ENCODE assay signal across 7 cellular contexts in the genomic region with DNA sequence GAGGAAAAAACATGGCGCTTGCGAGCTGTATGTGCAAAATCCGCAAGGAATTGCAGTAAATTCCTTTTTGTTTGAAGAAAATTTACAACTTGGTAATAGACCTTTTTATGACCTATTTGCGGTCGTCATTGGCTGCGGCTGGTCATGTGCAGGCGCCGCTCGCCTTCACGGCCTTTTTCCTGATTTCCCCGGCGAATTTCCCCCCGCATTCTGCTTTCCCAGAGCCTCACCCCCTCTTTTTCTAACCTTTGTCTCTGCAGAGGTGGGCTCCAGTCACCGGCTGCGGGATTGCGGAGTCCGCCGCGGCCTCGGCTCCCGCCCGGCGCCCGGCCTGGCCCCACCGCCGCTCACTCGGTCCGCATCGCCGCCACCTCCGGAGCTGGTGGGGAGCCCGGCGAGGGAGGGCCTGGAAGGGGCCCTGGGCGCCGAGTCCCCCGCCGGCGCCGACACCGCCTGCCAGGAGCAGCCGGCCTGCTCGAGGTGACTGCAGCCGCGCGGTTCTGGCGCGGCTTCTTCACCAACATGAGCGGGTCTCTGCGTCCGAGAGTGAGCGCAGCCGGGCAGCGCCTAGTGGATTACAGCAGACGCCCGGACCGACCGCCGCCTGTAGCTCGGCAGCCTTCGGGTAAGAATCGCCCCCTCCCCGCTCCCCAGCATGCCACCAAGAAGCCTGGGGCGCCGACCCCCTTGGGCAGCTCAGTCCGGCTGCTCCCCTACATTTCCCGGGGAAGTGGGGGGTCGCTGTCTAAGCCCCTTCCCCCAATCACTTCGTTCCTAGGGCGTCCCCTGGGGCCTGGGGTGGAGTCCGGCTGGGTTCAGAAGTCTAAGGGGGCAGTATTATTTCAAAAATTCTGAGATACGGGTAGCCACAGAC. TPM values are rescaled to one million over a fixed set of nuclear protein-coding genes. Genes with fewer than 3 reads are reported as not detected.
DNase-seq lines count a peak whose midpoint lies in the region; ATAC-seq, FAIRE-seq and TF ChIP-seq lines count a peak whose summit lies in the region.
"Had no signal": no experiment of that assay in that cellular context is flagged by ENCODE, and none has a peak within 500 bp of the region (broad histone marks: within the 10 kb centered on the region; RNA-seq: fewer than 3 reads in every experiment).

No MANE protein-coding gene starts in this region.

- H3K27ac Mint-ChIP-seq in naive thymus-derived CD8-positive, alpha-beta T cell: peak overlapping the region in 1 of 10 donors; percentile 65

- no peak for TF ChIP-seq POLR2A in GM12892 (IDR thresholded peaks at IDR 0.05; ENCODE audit: low read depth, low read length)

- peak overlapping the region; percentile 11; the same call in 1 of the 2 replicates for H3K4me3 ChIP-seq in GM08714 (ENCODE audit: low read length)
- peak overlapping the region; percentile 41 for H3K4me3 ChIP-seq in WI38 (ENCODE audit: low read depth, low read length)

- peaks cover 3 to 31% (median 17%) of the 10 kb centered on the region in 3 donors for H3K36me3 Mint-ChIP-seq in naive thymus-derived CD8-positive, alpha-beta T cell

- peaks cover 13 to 47% (median 39%) of the 10 kb centered on the region in 4 donors for H3K4me1 Mint-ChIP-seq in naive thymus-derived CD8-positive, alpha-beta T cell

- FAIRE-seq in GM12892 (lab: Jason Lieb, UNC): no peak

- POLR2A ChIA-PET in naive thymus-derived CD8-positive, alpha-beta T cell (lab: Charles Lee): no interaction called here

- DNase-seq in naive thymus-derived CD8-positive, alpha-beta T cell: no peak
- DNase-seq in DMS153 (lab: John Stamatoyannopoulos, UW): no peak
- no peak for DNase-seq in GM12892 (ENCODE audit: insufficient read length)

- H3K27me3 Mint-ChIP-seq in naive thymus-derived CD8-positive, alpha-beta T cell: peaks cover 66 to 96% (median 84%) of the 10 kb centered on the region in 5 donors

- H3K4me3 Mint-ChIP-seq in naive thymus-derived CD8-positive, alpha-beta T cell: peak overlapping the region in 9 of 10 donors; percentile 6 to 71 (median 55)

- peak in 1 of 2 donors; percentile 18 for ATAC-seq in naive thymus-derived CD8-positive, alpha-beta T cell
- ATAC-seq in GM18502 (IDR thresholded peaks at IDR 0.05; ENCODE audit: poor library complexity, unreplicated experiment): no peak

- TF ChIP-seq CTCF in WI38 (IDR thresholded peaks at IDR 0.05; ENCODE audit: low read depth, low read length): no peak

- peaks cover 0 to 50% (median 8%) of the 10 kb centered on the region in 9 donors for H3K9me3 Mint-ChIP-seq in naive thymus-derived CD8-positive, alpha-beta T cell

RNA-seq across cellular contexts. Expression of gene HOXD8, which starts 7.1 kb away (rescaled TPM):
- total RNA-seq in naive thymus-derived CD8-positive, alpha-beta T cell: not detected
- not detected for polyA plus RNA-seq in naive thymus-derived CD8-positive, alpha-beta T cell
- not detected for polyA plus RNA-seq in GM12892 (2012; ENCODE audit: missing spikeins)
- total RNA-seq: fibroblast of lung had no signal
- polyA plus RNA-seq: fibroblast of lung had no signal

RNA-seq across cellular contexts. Expression of gene HOXD9, which starts 14.1 kb away (rescaled TPM):
- total RNA-seq in naive thymus-derived CD8-positive, alpha-beta T cell: not detected
- polyA plus RNA-seq in naive thymus-derived CD8-positive, alpha-beta T cell: not detected
- polyA plus RNA-seq in GM12892 (2012; ENCODE audit: missing spikeins): not detected
- total RNA-seq: fibroblast of lung had no signal
- polyA plus RNA-seq: fibroblast of lung had no signal

RNA-seq across cellular contexts. Expression of gene HOXD4, which starts 14.7 kb away (rescaled TPM):
- not detected for total RNA-seq in naive thymus-derived CD8-positive, alpha-beta T cell
- not detected for polyA plus RNA-seq in naive thymus-derived CD8-positive, alpha-beta T cell
- not detected for polyA plus RNA-seq in GM12892 (2012; ENCODE audit: missing spikeins)
- total RNA-seq: fibroblast of lung had no signal
- polyA plus RNA-seq: fibroblast of lung had no signal

RNA-seq across cellular contexts. Expression of gene HOXD10, which starts 20.0 kb away (rescaled TPM):
- not detected for total RNA-seq in naive thymus-derived CD8-positive, alpha-beta T cell
- polyA plus RNA-seq in naive thymus-derived CD8-positive, alpha-beta T cell: not detected
- polyA plus RNA-seq in GM12892 (2012; ENCODE audit: missing spikeins): not detected
- total RNA-seq: fibroblast of lung had no signal
- polyA plus RNA-seq: fibroblast of lung had no signal

RNA-seq across cellular contexts. Expression of gene HOXD3, which starts 20.5 kb away (rescaled TPM):
- not detected for total RNA-seq in naive thymus-derived CD8-positive, alpha-beta T cell
- not detected for polyA plus RNA-seq in naive thymus-derived CD8-positive, alpha-beta T cell
- not detected for polyA plus RNA-seq in GM12892 (2012; ENCODE audit: missing spikeins)
- total RNA-seq: fibroblast of lung had no signal
- polyA plus RNA-seq: fibroblast of lung had no signal
